Comparison of ENCODE assay signal across 31 cellular contexts in genomic region chr5:110002652-110003051, GRCh38.
"Had no signal": no experiment of that assay in that cellular context is flagged by ENCODE, and none has a peak within 500 bp of the region (broad histone marks: within the 10 kb centered on the region; RNA-seq: fewer than 3 reads in every experiment).

No MANE protein-coding gene starts in this region.

- H3K27ac ChIP-seq: adrenal gland, brain microvascular endothelial cell, epithelial cell of prostate had no signal

- H3K9me3 ChIP-seq: adrenal gland had no signal

- DNase-seq: activated CD4-positive, alpha-beta memory T cell treated with anti-CD3 and anti-CD28 coated beads for 36 hours; activated CD4-positive, alpha-beta T cell treated with anti-CD3 and anti-CD28 coated beads for 36 hours; activated CD4-positive, alpha-beta T cell treated with anti-CD3 and anti-CD28 coated beads, Interleukin-2, amount 10 ng/mL, durations not matched to agents 24 days and 14 days; activated CD4-positive, CD25-positive, alpha-beta regulatory T cell; activated CD4-positive, CD25-positive, alpha-beta regulatory T cell treated with anti-CD3 and anti-CD28 coated beads, Interleukin-2, amount 50 U/mL, for 72 hours; activated CD8-positive, alpha-beta memory T cell treated with anti-CD3 and anti-CD28 coated beads, Interleukin-2, amount 10 ng/mL, durations not matched to agents 7 days and 5 days; activated CD8-positive, alpha-beta memory T cell treated with anti-CD3 and anti-CD28 coated beads, Interleukin-2, amount 50 U/mL, for 4 hours; activated CD8-positive, alpha-beta T cell treated with anti-CD3 and anti-CD28 coated beads, Interleukin-2, amount 10 ng/mL, durations not matched to agents 7 days and 5 days; activated effector memory CD4-positive, alpha-beta T cell treated with anti-CD3 and anti-CD28 coated beads, Interleukin-2, amount 50 U/mL, for 16 hours; activated naive CD4-positive, alpha-beta T cell treated with anti-CD3 and anti-CD28 coated beads for 36 hours; activated naive CD8-positive, alpha-beta T cell treated with anti-CD3 and anti-CD28 coated beads for 36 hours; activated naive CD8-positive, alpha-beta T cell treated with anti-CD3 and anti-CD28 coated beads, Interleukin-2, amount 50 U/mL, for 24 hours; activated T-cell treated with anti-CD3 and anti-CD28 coated beads, Interleukin-2, amount 50 U/mL, for 1 hour; activated T-cell treated with anti-CD3 and anti-CD28 coated beads, Interleukin-2, amount 50 U/mL, for 48 hours; adrenal gland; amygdala; brain microvascular endothelial cell; cortex of kidney; dermis blood vessel endothelial cell; effector CD8-positive, alpha-beta T cell; foreskin fibroblast; glutamatergic neuron; T-helper 1 cell; T-helper 17 cell; T1000 had no signal

- H3K27me3 ChIP-seq: adrenal gland, brain microvascular endothelial cell had no signal

- H3K4me1 ChIP-seq: adrenal gland had no signal

- H3K36me3 ChIP-seq: adrenal gland, brain microvascular endothelial cell had no signal

- H3K4me3 ChIP-seq: adrenal gland had no signal

- FAIRE-seq: astrocyte, bronchial epithelial cell, endometrium, endothelial cell of umbilical vein, frontal cortex had no signal
